ENCODE assay signal across 11 cellular contexts in genomic region chr9:82021198-82021597, GRCh38. TPM values are rescaled to one million over a fixed set of nuclear protein-coding genes. Genes with fewer than 3 reads are reported as not detected.
DNase-seq lines count a peak whose midpoint lies in the region; ATAC-seq, FAIRE-seq and TF ChIP-seq lines count a peak whose summit lies in the region.
"Had no signal": no experiment of that assay in that cellular context is flagged by ENCODE, and none has a peak within 500 bp of the region (broad histone marks: within the 10 kb centered on the region; RNA-seq: fewer than 3 reads in every experiment).

No MANE protein-coding gene starts in this region.

- H3K36me3 ChIP-seq in PC-3 (ENCODE audit: low read depth, low read length) (no peaks in the 10 kb centered on the region), esophagus muscularis mucosa (no peaks in the 10 kb centered on the region), pancreas (no peaks in the 10 kb centered on the region)
- H3K36me3 ChIP-seq: tibial nerve had no signal

- H3K27ac Mint-ChIP-seq in mesothelial cell of epicardium: no peak overlapping the region
- H3K27ac Mint-ChIP-seq: dendritic cell treated with granulocyte-macrophage colony-stimulating factor and Interleukin-4, amounts not matched to agents 40 ng/mL and 50 ng/mL, for 4 days had no signal

- H3K4me2 ChIP-seq in PC-3 (ENCODE audit: low read length): no peak overlapping the region

- ATAC-seq in PC-3: peak; percentile 42
- peak; percentile 37 to 78 (median 62) for ATAC-seq in pancreas
- ATAC-seq: left colon had no signal

- peaks cover 22% of the 10 kb centered on the region for H3K4me1 Mint-ChIP-seq in mesothelial cell of epicardium

- TF ChIP-seq EP300 in esophagus muscularis mucosa (IDR thresholded peaks at IDR 0.05): no peak

- POLR2A ChIA-PET in PC-3 (lab: Charles Lee; ENCODE audit: unreplicated experiment): no interaction called here

- no peaks in the 10 kb centered on the region for H3K27me3 Mint-ChIP-seq in mesothelial cell of epicardium (ENCODE audit: low read depth)
- H3K27me3 Mint-ChIP-seq: dendritic cell treated with granulocyte-macrophage colony-stimulating factor and Interleukin-4, amounts not matched to agents 40 ng/mL and 50 ng/mL, for 4 days had no signal

- H3K4me3 Mint-ChIP-seq in mesothelial cell of epicardium: no peak overlapping the region
- H3K4me3 Mint-ChIP-seq: dendritic cell treated with granulocyte-macrophage colony-stimulating factor and Interleukin-4, amounts not matched to agents 40 ng/mL and 50 ng/mL, for 4 days had no signal

- no peaks in the 10 kb centered on the region for H3K9me2 ChIP-seq in PC-3 (replicated peaks; ENCODE audit: low read length)

- H3K36me3 Mint-ChIP-seq in mesothelial cell of epicardium: peaks cover 6% of the 10 kb centered on the region

- FAIRE-seq in pancreas (lab: Jason Lieb, UNC): no peak

- DNase-seq in ELF-1 (ENCODE audit: low read depth, low spot score): peak; percentile 5
- peak; percentile 62 for DNase-seq in PC-3
- DNase-seq in esophagus muscularis mucosa (ENCODE audit: extremely low spot score): no peak
- DNase-seq in pancreas: peak in 1 of 6 donors; percentile 4
- no peak for DNase-seq in NCI-H748 treated with DMSO at 0.1 percent for 48 hours (lab: John Stamatoyannopoulos, UW)
- DNase-seq in NCI-H1417 (lab: John Stamatoyannopoulos, UW): no peak
- no peak for DNase-seq in effector CD4-positive, alpha-beta T cell
- no peak for DNase-seq in mesothelial cell of epicardium (ENCODE audit: low spot score in 2 of 2, unreplicated experiment in 2 of 2)

- no peak overlapping the region for H2AFZ ChIP-seq in PC-3 (ENCODE audit: low read length)

- CTCF ChIA-PET in PC-3 (lab: Charles Lee): no interaction called here

- H3K9me3 ChIP-seq in PC-3 (ENCODE audit: low read length) (no peaks in the 10 kb centered on the region), esophagus muscularis mucosa (no peaks in the 10 kb centered on the region), pancreas (no peaks in the 10 kb centered on the region)

- no peak for TF ChIP-seq POLR2A in esophagus muscularis mucosa (IDR thresholded peaks at IDR 0.05; ENCODE audit: low read depth)

- no peak overlapping the region for H3K4me3 ChIP-seq in PC-3 (ENCODE audit: low read length)
- H3K4me3 ChIP-seq in esophagus muscularis mucosa: no peak overlapping the region
- no peak overlapping the region for H3K4me3 ChIP-seq in pancreas
- H3K4me3 ChIP-seq: tibial nerve had no signal

- intact Hi-C loops in PC-3 (cut with micrococcal nuclease): no loop called here
- intact Hi-C loops in esophagus muscularis mucosa (cut with DNase I): no loop called here
- intact Hi-C loops in pancreas (cut with DNase I): no loop called here

- no peaks in the 10 kb centered on the region for H3K79me2 ChIP-seq in PC-3 (ENCODE audit: low read length)

- no peaks in the 10 kb centered on the region for H4K20me1 ChIP-seq in PC-3 (ENCODE audit: low read length)

- H3K27me3 ChIP-seq in PC-3 (ENCODE audit: low read length) (no peaks in the 10 kb centered on the region), esophagus muscularis mucosa (no peaks in the 10 kb centered on the region), pancreas (no peaks in the 10 kb centered on the region)
- H3K27me3 ChIP-seq: tibial nerve had no signal

- H3F3A ChIP-seq in PC-3 (ENCODE audit: low read length, unreplicated experiment): no peaks in the 10 kb centered on the region

- H3K27ac ChIP-seq in PC-3 (ENCODE audit: low read length) (no peak overlapping the region), esophagus muscularis mucosa (replicated peaks in 1 of 4) (peak overlapping the region; percentile 47 to 75 (median 68)), pancreas (no peak overlapping the region)
- H3K27ac ChIP-seq: tibial nerve had no signal

- TF ChIP-seq CTCF in PC-3 (conservative IDR thresholded peaks at IDR 0.05; ENCODE audit: low read depth, low read length): no peak
- TF ChIP-seq CTCF in esophagus muscularis mucosa (IDR thresholded peaks at IDR 0.05): no peak
- TF ChIP-seq CTCF in pancreas (IDR thresholded peaks at IDR 0.05): no peak
- TF ChIP-seq CTCF in mesothelial cell of epicardium (IDR thresholded peaks at IDR 0.05; ENCODE audit: unreplicated experiment): no peak

- BruUV-seq in PC-3 (replicated peaks; lab: Mats Ljungman, UMichigan): no TSS peak

- peaks cover 18% of the 10 kb centered on the region for H3K9me3 Mint-ChIP-seq in mesothelial cell of epicardium

- no peak overlapping the region for H3K9ac ChIP-seq in PC-3 (ENCODE audit: low read length)

- H3K4me1 ChIP-seq in PC-3 (ENCODE audit: insufficient read depth, low read length) (peaks cover 3% of the 10 kb centered on the region; the same call in 1 of the 2 replicates), esophagus muscularis mucosa (peaks cover 0 to 32% (median 24%) of the 10 kb centered on the region in 4 donors), pancreas (no peaks in the 10 kb centered on the region)
- H3K4me1 ChIP-seq: tibial nerve had no signal

RNA-seq across cellular contexts. Expression of gene SPATA31D1, which starts 32.6 kb away (rescaled TPM):
- total RNA-seq in PC-3 (2014; rRNA removed) (not detected in 2 replicates), esophagus muscularis mucosa (not detected), pancreas (not detected), mesothelial cell of epicardium (not detected in 3 replicates)
- not detected for polyA plus RNA-seq in pancreas
- total RNA-seq: left colon, tibial nerve had no signal

Comparison
In these comparisons a context has a peak if more than half of its experiments do, and no peak if none do; other contexts are left out.
1. DNase-seq: peak in ELF-1 (single experiment) and PC-3 (single experiment); none in esophagus muscularis mucosa (single experiment), NCI-H748 treated with DMSO at 0.1 percent for 48 hours (single experiment), NCI-H1417 (0 of 3), effector CD4-positive, alpha-beta T cell (single experiment) and mesothelial cell of epicardium (0 of 2).
2. H3K27ac ChIP-seq: peak in esophagus muscularis mucosa (4 of 4); none in PC-3 (single experiment) and pancreas (0 of 4).